ENCODE assay signal across 8 cellular contexts in genomic region chr1:89994231-89994804, GRCh38. TPM values are rescaled to one million over a fixed set of nuclear protein-coding genes. Genes with fewer than 3 reads are reported as not detected.
A peak's percentile ranks its signal among the peaks of the same experiment; 100 is the strongest.
DNase-seq lines count a peak whose midpoint lies in the region; ATAC-seq and TF ChIP-seq lines count a peak whose summit lies in the region.

No MANE protein-coding gene starts in this region.

- no peaks in the 10 kb centered on the region for H3K36me3 Mint-ChIP-seq in T-helper 17 cell (ENCODE audit: low read depth)

- H3K27me3 ChIP-seq in rectal smooth muscle tissue (ENCODE audit: control insufficient read depth, insufficient read depth, low read length) = no peaks in the 10 kb centered on the region

- peak overlapping the region; percentile 96 for H3K27ac Mint-ChIP-seq in T-helper 17 cell

- no peak overlapping the region for H3K9ac ChIP-seq in rectal smooth muscle tissue (ENCODE audit: low read length)

- DNase-seq in GM12864 (ENCODE audit: low read depth) = no peak
- DNase-seq in T-helper 17 cell = no peak
- DNase-seq in foreskin fibroblast = no peak
- no peak for DNase-seq in midbrain (lab: John Stamatoyannopoulos, UW)
- no peak for DNase-seq in NCI-H128 (lab: John Stamatoyannopoulos, UW; ENCODE audit: unreplicated experiment)
- no peak for DNase-seq in cerebellar cortex (ENCODE audit: low spot score)
- DNase-seq in activated CD4-positive, alpha-beta T cell treated with anti-CD3 and anti-CD28 coated beads for 4 hours = no peak

- H3K9me3 ChIP-seq in T-helper 17 cell (ENCODE audit: control insufficient read depth, low read length, poor library complexity, severe bottlenecking) = no peaks in the 10 kb centered on the region

- H3K4me1 ChIP-seq in rectal smooth muscle tissue (ENCODE audit: control insufficient read depth, insufficient read depth, low read length) = peaks cover 4% of the 10 kb centered on the region

- H3K27me3 Mint-ChIP-seq in T-helper 17 cell = peaks cover 18% of the 10 kb centered on the region

- no peak for ATAC-seq in T-helper 17 cell

- peak overlapping the region; percentile 84 for H3K4me3 ChIP-seq in GM12864 (ENCODE audit: low read depth, low read length)
- peak overlapping the region; percentile 72 to 94 for H3K4me3 ChIP-seq in foreskin fibroblast (ENCODE audit: low read depth in 1 of 2, low read length in 2 of 2)
- H3K4me3 ChIP-seq in rectal smooth muscle tissue (ENCODE audit: low read length) = peak overlapping the region; percentile 98

- no peaks in the 10 kb centered on the region for H3K36me3 ChIP-seq in rectal smooth muscle tissue (ENCODE audit: control insufficient read depth, insufficient read depth, low read length)

- H3K27ac ChIP-seq in rectal smooth muscle tissue (ENCODE audit: low read depth, low read length) = peak overlapping the region; percentile 98

- no peak for TF ChIP-seq CTCF in GM12864 (IDR thresholded peaks at IDR 0.05; ENCODE audit: low read depth, low read length, missing control alignments)
- no peak for TF ChIP-seq CTCF in foreskin fibroblast (IDR thresholded peaks at IDR 0.05; ENCODE audit: low read depth, low read length)

- H3K4me1 Mint-ChIP-seq in T-helper 17 cell = peaks cover 26% of the 10 kb centered on the region

- peak overlapping the region; percentile 97 for H3K4me3 Mint-ChIP-seq in T-helper 17 cell

RNA-seq across cellular contexts. Expression of gene ZNF326, which starts 0.6 kb away (rescaled TPM):
- 10 to 100 TPM; 35.5 to 46.2 TPM for total RNA-seq in T-helper 17 cell
